In the genomic region with DNA sequence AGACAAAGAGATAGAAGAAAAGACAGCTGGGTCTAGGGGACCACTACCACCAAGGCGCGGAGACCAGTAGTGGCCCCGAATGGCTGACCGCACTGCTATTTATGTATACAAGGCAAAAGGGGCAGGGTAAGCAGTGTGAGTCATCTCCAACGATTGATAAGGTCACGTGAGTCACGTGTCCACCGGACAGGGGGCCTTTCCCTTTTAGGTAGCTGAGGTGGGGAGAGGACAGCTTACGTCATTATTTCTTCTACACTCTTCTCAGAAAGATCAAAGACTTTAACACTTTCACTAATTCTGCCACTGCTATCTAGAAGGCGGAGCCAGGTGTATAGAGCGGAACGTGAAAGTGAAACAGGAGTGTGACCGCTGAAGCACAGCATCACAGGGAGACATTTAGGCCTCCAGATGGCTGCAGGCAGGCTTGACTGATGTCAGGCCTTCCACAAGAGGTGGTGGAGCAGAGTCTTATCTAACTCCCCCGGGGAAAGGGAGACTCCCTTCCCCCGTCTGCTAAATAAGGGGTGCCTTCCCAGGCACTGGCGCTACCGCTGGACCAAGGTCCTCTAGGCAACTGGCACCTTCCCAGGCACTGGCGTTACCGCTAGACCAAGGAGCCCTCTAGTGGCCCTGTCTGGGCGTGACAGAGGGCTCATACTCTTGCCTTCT, we compare ENCODE assay signal across 1 cellular context.
TF ChIP-seq lines count a peak whose summit lies in the region.

No MANE protein-coding gene starts in this region.

TF ChIP-seq in K562, 482 proteins besides CTCF, POLR2A, EP300 and RAD21 (continued from another document and continues in another):
- TF ChIP-seq, protein P1, sequence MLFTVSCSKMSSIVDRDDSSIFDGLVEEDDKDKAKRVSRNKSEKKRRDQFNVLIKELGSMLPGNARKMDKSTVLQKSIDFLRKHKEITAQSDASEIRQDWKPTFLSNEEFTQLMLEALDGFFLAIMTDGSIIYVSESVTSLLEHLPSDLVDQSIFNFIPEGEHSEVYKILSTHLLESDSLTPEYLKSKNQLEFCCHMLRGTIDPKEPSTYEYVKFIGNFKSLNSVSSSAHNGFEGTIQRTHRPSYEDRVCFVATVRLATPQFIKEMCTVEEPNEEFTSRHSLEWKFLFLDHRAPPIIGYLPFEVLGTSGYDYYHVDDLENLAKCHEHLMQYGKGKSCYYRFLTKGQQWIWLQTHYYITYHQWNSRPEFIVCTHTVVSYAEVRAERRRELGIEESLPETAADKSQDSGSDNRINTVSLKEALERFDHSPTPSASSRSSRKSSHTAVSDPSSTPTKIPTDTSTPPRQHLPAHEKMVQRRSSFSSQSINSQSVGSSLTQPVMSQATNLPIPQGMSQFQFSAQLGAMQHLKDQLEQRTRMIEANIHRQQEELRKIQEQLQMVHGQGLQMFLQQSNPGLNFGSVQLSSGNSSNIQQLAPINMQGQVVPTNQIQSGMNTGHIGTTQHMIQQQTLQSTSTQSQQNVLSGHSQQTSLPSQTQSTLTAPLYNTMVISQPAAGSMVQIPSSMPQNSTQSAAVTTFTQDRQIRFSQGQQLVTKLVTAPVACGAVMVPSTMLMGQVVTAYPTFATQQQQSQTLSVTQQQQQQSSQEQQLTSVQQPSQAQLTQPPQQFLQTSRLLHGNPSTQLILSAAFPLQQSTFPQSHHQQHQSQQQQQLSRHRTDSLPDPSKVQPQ (CRISPR knock-in tag; IDR thresholded peaks at IDR 0.05; ENCODE audit: borderline replicate concordance): peak; percentile 61; the same call in 1 of the 2 replicates
- TF ChIP-seq ZNF764 (CRISPR knock-in tag; IDR thresholded peaks at IDR 0.05; ENCODE audit: low read depth) (no peak), NR3C1 (CRISPR knock-in tag; IDR thresholded peaks at IDR 0.05) (no peak), KAT2B (IDR thresholded peaks at IDR 0.05; ENCODE audit: low read depth, low read length) (no peak), SREBF2 (CRISPR knock-in tag; IDR thresholded peaks at IDR 0.05) (no peak), ZNF717 (CRISPR knock-in tag; IDR thresholded peaks at IDR 0.05) (no peak), MTA3 (IDR thresholded peaks at IDR 0.05; ENCODE audit: borderline replicate concordance) (no peak), SIX5 (IDR thresholded peaks at IDR 0.05; ENCODE audit: borderline replicate concordance in 1 of 2, insufficient read depth in 1 of 2, low read depth in 1 of 2, low read length in 2 of 2) (no peak), ZNF224 (CRISPR knock-in tag; IDR thresholded peaks at IDR 0.05) (no peak), ZNF445 (CRISPR knock-in tag; IDR thresholded peaks at IDR 0.05; ENCODE audit: low read depth) (no peak), ZNF143 (CRISPR knock-in tag; IDR thresholded peaks at IDR 0.05) (no peak), HDAC2 (IDR thresholded peaks at IDR 0.05) (no peak), ZNF239 (CRISPR knock-in tag; IDR thresholded peaks at IDR 0.05) (no peak), NFIC (IDR thresholded peaks at IDR 0.05) (peak; percentile 74), LEF1 (IDR thresholded peaks at IDR 0.05) (peak; percentile 76), RFX7 (CRISPR knock-in tag; IDR thresholded peaks at IDR 0.05) (no peak), NFATC3 (IDR thresholded peaks at IDR 0.05) (no peak), RNF2 (IDR thresholded peaks at IDR 0.05) (no peak), KLF13 (tag; IDR thresholded peaks at IDR 0.05; ENCODE audit: borderline replicate concordance, low read depth) (no peak), TAF15 (IDR thresholded peaks at IDR 0.05; ENCODE audit: low read depth, low read length) (no peak), RFX5 (IDR thresholded peaks at IDR 0.05; ENCODE audit: low read depth, low read length) (no peak), SMARCE1 (IDR thresholded peaks at IDR 0.05) (0 out of 2 replicates have a peak, but pooled peaks have one; percentile 30), BCOR (IDR thresholded peaks at IDR 0.05) (no peak), ZNF695 (CRISPR knock-in tag; IDR thresholded peaks at IDR 0.05) (no peak), KLF1 (tag; IDR thresholded peaks at IDR 0.05) (no peak), XRCC4 (IDR thresholded peaks at IDR 0.05; ENCODE audit: extremely low read depth, insufficient read depth, insufficient read length) (no peak), TBL1XR1 (IDR thresholded peaks at IDR 0.05; ENCODE audit: low read length in 2 of 2) (no peak), SREBF1 (IDR thresholded peaks at IDR 0.05; ENCODE audit: borderline replicate concordance, low read depth, low read length) (no peak), JUNB (CRISPR knock-in tag; conservative IDR thresholded peaks at IDR 0.05) (peak; percentile 68; the same call in 1 of the 2 replicates), JUND (IDR thresholded peaks at IDR 0.05; ENCODE audit: borderline replicate concordance, low read depth, low read length) (peak; percentile 88), JUND (tag; IDR thresholded peaks at IDR 0.05; ENCODE audit: borderline replicate concordance, low read depth, low read length) (peak; percentile 92; the same call in 2 of the 3 replicates)
- TF ChIP-seq, protein P2, sequence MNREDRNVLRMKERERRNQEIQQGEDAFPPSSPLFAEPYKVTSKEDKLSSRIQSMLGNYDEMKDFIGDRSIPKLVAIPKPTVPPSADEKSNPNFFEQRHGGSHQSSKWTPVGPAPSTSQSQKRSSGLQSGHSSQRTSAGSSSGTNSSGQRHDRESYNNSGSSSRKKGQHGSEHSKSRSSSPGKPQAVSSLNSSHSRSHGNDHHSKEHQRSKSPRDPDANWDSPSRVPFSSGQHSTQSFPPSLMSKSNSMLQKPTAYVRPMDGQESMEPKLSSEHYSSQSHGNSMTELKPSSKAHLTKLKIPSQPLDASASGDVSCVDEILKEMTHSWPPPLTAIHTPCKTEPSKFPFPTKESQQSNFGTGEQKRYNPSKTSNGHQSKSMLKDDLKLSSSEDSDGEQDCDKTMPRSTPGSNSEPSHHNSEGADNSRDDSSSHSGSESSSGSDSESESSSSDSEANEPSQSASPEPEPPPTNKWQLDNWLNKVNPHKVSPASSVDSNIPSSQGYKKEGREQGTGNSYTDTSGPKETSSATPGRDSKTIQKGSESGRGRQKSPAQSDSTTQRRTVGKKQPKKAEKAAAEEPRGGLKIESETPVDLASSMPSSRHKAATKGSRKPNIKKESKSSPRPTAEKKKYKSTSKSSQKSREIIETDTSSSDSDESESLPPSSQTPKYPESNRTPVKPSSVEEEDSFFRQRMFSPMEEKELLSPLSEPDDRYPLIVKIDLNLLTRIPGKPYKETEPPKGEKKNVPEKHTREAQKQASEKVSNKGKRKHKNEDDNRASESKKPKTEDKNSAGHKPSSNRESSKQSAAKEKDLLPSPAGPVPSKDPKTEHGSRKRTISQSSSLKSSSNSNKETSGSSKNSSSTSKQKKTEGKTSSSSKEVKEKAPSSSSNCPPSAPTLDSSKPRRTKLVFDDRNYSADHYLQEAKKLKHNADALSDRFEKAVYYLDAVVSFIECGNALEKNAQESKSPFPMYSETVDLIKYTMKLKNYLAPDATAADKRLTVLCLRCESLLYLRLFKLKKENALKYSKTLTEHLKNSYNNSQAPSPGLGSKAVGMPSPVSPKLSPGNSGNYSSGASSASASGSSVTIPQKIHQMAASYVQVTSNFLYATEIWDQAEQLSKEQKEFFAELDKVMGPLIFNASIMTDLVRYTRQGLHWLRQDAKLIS (CRISPR knock-in tag; IDR thresholded peaks at IDR 0.05): no peak
- TF ChIP-seq, protein P3, sequence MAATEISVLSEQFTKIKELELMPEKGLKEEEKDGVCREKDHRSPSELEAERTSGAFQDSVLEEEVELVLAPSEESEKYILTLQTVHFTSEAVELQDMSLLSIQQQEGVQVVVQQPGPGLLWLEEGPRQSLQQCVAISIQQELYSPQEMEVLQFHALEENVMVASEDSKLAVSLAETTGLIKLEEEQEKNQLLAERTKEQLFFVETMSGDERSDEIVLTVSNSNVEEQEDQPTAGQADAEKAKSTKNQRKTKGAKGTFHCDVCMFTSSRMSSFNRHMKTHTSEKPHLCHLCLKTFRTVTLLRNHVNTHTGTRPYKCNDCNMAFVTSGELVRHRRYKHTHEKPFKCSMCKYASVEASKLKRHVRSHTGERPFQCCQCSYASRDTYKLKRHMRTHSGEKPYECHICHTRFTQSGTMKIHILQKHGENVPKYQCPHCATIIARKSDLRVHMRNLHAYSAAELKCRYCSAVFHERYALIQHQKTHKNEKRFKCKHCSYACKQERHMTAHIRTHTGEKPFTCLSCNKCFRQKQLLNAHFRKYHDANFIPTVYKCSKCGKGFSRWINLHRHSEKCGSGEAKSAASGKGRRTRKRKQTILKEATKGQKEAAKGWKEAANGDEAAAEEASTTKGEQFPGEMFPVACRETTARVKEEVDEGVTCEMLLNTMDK (IDR thresholded peaks at IDR 0.05; ENCODE audit: borderline replicate concordance, insufficient read depth, low read depth, low read length, poor library complexity, severe bottlenecking): no peak
- TF ChIP-seq, protein P4, sequence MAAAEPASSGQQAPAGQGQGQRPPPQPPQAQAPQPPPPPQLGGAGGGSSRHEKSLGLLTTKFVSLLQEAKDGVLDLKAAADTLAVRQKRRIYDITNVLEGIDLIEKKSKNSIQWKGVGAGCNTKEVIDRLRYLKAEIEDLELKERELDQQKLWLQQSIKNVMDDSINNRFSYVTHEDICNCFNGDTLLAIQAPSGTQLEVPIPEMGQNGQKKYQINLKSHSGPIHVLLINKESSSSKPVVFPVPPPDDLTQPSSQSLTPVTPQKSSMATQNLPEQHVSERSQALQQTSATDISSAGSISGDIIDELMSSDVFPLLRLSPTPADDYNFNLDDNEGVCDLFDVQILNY (CRISPR knock-in tag; IDR thresholded peaks at IDR 0.05): no peak
- TF ChIP-seq, protein P5, sequence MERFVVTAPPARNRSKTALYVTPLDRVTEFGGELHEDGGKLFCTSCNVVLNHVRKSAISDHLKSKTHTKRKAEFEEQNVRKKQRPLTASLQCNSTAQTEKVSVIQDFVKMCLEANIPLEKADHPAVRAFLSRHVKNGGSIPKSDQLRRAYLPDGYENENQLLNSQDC (CRISPR knock-in tag; IDR thresholded peaks at IDR 0.05): no peak
- TF ChIP-seq, protein P6, sequence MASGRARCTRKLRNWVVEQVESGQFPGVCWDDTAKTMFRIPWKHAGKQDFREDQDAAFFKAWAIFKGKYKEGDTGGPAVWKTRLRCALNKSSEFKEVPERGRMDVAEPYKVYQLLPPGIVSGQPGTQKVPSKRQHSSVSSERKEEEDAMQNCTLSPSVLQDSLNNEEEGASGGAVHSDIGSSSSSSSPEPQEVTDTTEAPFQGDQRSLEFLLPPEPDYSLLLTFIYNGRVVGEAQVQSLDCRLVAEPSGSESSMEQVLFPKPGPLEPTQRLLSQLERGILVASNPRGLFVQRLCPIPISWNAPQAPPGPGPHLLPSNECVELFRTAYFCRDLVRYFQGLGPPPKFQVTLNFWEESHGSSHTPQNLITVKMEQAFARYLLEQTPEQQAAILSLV (tag; IDR thresholded peaks at IDR 0.05): no peak
- TF ChIP-seq, protein P7, sequence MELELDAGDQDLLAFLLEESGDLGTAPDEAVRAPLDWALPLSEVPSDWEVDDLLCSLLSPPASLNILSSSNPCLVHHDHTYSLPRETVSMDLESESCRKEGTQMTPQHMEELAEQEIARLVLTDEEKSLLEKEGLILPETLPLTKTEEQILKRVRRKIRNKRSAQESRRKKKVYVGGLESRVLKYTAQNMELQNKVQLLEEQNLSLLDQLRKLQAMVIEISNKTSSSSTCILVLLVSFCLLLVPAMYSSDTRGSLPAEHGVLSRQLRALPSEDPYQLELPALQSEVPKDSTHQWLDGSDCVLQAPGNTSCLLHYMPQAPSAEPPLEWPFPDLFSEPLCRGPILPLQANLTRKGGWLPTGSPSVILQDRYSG (tag; conservative IDR thresholded peaks at IDR 0.05; ENCODE audit: low read depth): no peak
- TF ChIP-seq, protein P8, sequence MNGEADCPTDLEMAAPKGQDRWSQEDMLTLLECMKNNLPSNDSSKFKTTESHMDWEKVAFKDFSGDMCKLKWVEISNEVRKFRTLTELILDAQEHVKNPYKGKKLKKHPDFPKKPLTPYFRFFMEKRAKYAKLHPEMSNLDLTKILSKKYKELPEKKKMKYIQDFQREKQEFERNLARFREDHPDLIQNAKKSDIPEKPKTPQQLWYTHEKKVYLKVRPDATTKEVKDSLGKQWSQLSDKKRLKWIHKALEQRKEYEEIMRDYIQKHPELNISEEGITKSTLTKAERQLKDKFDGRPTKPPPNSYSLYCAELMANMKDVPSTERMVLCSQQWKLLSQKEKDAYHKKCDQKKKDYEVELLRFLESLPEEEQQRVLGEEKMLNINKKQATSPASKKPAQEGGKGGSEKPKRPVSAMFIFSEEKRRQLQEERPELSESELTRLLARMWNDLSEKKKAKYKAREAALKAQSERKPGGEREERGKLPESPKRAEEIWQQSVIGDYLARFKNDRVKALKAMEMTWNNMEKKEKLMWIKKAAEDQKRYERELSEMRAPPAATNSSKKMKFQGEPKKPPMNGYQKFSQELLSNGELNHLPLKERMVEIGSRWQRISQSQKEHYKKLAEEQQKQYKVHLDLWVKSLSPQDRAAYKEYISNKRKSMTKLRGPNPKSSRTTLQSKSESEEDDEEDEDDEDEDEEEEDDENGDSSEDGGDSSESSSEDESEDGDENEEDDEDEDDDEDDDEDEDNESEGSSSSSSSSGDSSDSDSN (IDR thresholded peaks at IDR 0.05; ENCODE audit: borderline replicate concordance in 1 of 2, low read depth in 2 of 2, low read length in 2 of 2): no peak
- TF ChIP-seq, protein P9, sequence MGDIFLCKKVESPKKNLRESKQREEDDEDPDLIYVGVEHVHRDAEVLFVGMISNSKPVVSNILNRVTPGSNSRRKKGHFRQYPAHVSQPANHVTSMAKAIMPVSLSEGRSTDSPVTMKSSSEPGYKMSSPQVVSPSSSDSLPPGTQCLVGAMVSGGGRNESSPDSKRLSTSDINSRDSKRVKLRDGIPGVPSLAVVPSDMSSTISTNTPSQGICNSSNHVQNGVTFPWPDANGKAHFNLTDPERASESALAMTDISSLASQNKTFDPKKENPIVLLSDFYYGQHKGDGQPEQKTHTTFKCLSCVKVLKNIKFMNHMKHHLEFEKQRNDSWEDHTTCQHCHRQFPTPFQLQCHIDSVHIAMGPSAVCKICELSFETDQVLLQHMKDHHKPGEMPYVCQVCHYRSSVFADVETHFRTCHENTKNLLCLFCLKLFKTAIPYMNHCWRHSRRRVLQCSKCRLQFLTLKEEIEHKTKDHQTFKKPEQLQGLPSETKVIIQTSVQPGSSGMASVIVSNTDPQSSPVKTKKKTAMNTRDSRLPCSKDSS (IDR thresholded peaks at IDR 0.05; ENCODE audit: low read depth, partially characterized antibody): no peak
- TF ChIP-seq, protein P10, sequence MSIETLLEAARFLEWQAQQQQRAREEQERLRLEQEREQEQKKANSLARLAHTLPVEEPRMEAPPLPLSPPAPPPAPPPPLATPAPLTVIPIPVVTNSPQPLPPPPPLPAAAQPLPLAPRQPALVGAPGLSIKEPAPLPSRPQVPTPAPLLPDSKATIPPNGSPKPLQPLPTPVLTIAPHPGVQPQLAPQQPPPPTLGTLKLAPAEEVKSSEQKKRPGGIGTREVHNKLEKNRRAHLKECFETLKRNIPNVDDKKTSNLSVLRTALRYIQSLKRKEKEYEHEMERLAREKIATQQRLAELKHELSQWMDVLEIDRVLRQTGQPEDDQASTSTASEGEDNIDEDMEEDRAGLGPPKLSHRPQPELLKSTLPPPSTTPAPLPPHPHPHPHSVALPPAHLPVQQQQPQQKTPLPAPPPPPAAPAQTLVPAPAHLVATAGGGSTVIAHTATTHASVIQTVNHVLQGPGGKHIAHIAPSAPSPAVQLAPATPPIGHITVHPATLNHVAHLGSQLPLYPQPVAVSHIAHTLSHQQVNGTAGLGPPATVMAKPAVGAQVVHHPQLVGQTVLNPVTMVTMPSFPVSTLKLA (conservative IDR thresholded peaks at IDR 0.05): no peak
